Comparison of ENCODE assay signal across 15 cellular contexts in genomic region chr6:105015482-105015881, GRCh38. TPM values are rescaled to one million over a fixed set of nuclear protein-coding genes. Genes with fewer than 3 reads are reported as not detected.
A peak's percentile ranks its signal among the peaks of the same experiment; 100 is the strongest.
DNase-seq lines count a peak whose midpoint lies in the region; ATAC-seq and TF ChIP-seq lines count a peak whose summit lies in the region.
"Had no signal": no experiment of that assay in that cellular context is flagged by ENCODE, and none has a peak within 500 bp of the region (broad histone marks: within the 10 kb centered on the region; RNA-seq: fewer than 3 reads in every experiment).

No MANE protein-coding gene starts in this region.

- no peaks in the 10 kb centered on the region for H3K27me3 ChIP-seq in SK-N-SH (ENCODE audit: insufficient read depth)

- 9% methylated on average over 2 of the region's 2 CpGs for WGBS in SK-N-SH (ENCODE audit: low lambda C conversion rate)

- H3K4me3 ChIP-seq in SK-N-SH (ENCODE audit: low read depth in 2 of 2, low read length in 1 of 2) (peak overlapping the region in 1 of 2 experiments; percentile 7; a peak in 1 of 4 replicates), fibroblast of villous mesenchyme (ENCODE audit: low read depth, low read length) (no peak overlapping the region), skeletal muscle cell (ENCODE audit: low read depth, low read length) (no peak overlapping the region)
- H3K4me3 ChIP-seq: K562, mucosa of descending colon had no signal

- H3K9ac ChIP-seq in SK-N-SH: peak overlapping the region; percentile 37; the same call in 1 of the 2 replicates

- TF ChIP-seq CTCF in SK-N-SH (IDR thresholded peaks at IDR 0.05) (no peak), fibroblast of villous mesenchyme (IDR thresholded peaks at IDR 0.05; ENCODE audit: insufficient read depth, low read depth, low read length) (no peak)

- TF ChIP-seq EP300 in SK-N-SH (IDR thresholded peaks at IDR 0.05; ENCODE audit: borderline replicate concordance in 1 of 2, low read depth in 1 of 2, low read length in 1 of 2): peak in 1 of 2 experiments; percentile 67; a peak in 2 of 4 replicates

- peak; percentile 51 for DNase-seq in GM03348 (ENCODE audit: low spot score)
- DNase-seq in SK-N-SH: no peak
- DNase-seq in fibroblast of villous mesenchyme (ENCODE audit: low read depth): peak; percentile 57
- peak; percentile 27 for DNase-seq in skeletal muscle cell (ENCODE audit: low read depth)
- DNase-seq in NAMALWA (ENCODE audit: low spot score): no peak
- no peak for DNase-seq in NOMO-1 treated with DMSO at 0.1 percent for 48 hours (lab: John Stamatoyannopoulos, UW; ENCODE audit: unreplicated experiment)
- DNase-seq in NCI-H2107 treated with DMSO at 0.1 percent for 48 hours (lab: John Stamatoyannopoulos, UW; ENCODE audit: unreplicated experiment): no peak
- DNase-seq: COR-L47; mucosa of descending colon; NCI-H1694 treated with DMSO at 0.1 percent for 48 hours; NCI-H748 treated with DMSO at 0.1 percent for 48 hours; stimulated activated naive CD8-positive, alpha-beta T cell treated with anti-CD3 and anti-CD28 coated beads, Interleukin-15, Interleukin-2, amounts not matched to agents 100 U/mL and 50 U/mL, for 24 hours had no signal

- H2AFZ ChIP-seq in SK-N-SH (ENCODE audit: low read depth): peak overlapping the region; percentile 71; the same call in 1 of the 2 replicates

- no peaks in the 10 kb centered on the region for H3K9me2 ChIP-seq in SK-N-SH

- H4K20me1 ChIP-seq in SK-N-SH (ENCODE audit: insufficient read depth): no peaks in the 10 kb centered on the region

- no peaks in the 10 kb centered on the region for H3K79me2 ChIP-seq in SK-N-SH (ENCODE audit: insufficient read depth)

- H3K9me3 ChIP-seq in SK-N-SH: no peaks in the 10 kb centered on the region
- H3K9me3 ChIP-seq: mucosa of descending colon had no signal

- H3K4me1 ChIP-seq in SK-N-SH (ENCODE audit: control insufficient read depth in 1 of 2, insufficient read depth in 2 of 2, low read depth in 1 of 2, low read length in 1 of 2): peaks cover 0 to 7% of the 10 kb centered on the region in 2 experiments; a peak in 1 of 4 replicates

- peak overlapping the region; percentile 59 to 60; a peak in 3 of 4 replicates for H3K27ac ChIP-seq in SK-N-SH (ENCODE audit: low read depth in 2 of 2, low read length in 1 of 2)

- no peak for ATAC-seq in GM18520 (IDR thresholded peaks at IDR 0.05; ENCODE audit: unreplicated experiment)
- ATAC-seq: K562; mucosa of descending colon; stimulated activated naive CD8-positive, alpha-beta T cell treated with anti-CD3 and anti-CD28 coated beads, Interleukin-15, Interleukin-2, amounts not matched to agents 100 U/mL and 50 U/mL, for 24 hours had no signal

- POLR2A ChIA-PET in SK-N-SH (lab: Yijun Ruan, JAX): no interaction called here

- no peak for TF ChIP-seq RAD21 in SK-N-SH (IDR thresholded peaks at IDR 0.05; ENCODE audit: low read length)

- CTCF ChIA-PET in SK-N-SH (lab: Yijun Ruan, JAX): interaction anchor here (0.6 to 1.6 kb wide), 8 partner anchors 8 to 416 kb away, joined by 3 to 6 read pairs (median 3); no protein-coding TSS in a partner anchor

- H3K4me2 ChIP-seq in SK-N-SH: 0 out of 2 replicates have a peak overlapping the region, but pooled peaks have one; percentile 0

- no peaks in the 10 kb centered on the region for H3K36me3 ChIP-seq in SK-N-SH (replicated peaks in 1 of 2; ENCODE audit: control insufficient read depth in 1 of 2, insufficient read depth in 2 of 2, low read length in 1 of 2)

- H3F3A ChIP-seq in SK-N-SH (replicated peaks; ENCODE audit: insufficient read depth): peaks cover 9% of the 10 kb centered on the region

TF ChIP-seq in SK-N-SH, 30 proteins besides CTCF, POLR2A, EP300 and RAD21:
- no peak for TF ChIP-seq FOXJ3 (CRISPR knock-in tag; IDR thresholded peaks at IDR 0.05)
- TF ChIP-seq TEAD4 (IDR thresholded peaks at IDR 0.05; ENCODE audit: borderline replicate concordance, insufficient read depth): peak; percentile 36; the same call in 1 of the 2 replicates
- TF ChIP-seq JUND (IDR thresholded peaks at IDR 0.05): peak; percentile 81
- peak; percentile 80 for TF ChIP-seq TCF12 (IDR thresholded peaks at IDR 0.05)
- peak; percentile 12; the same call in 1 of the 2 replicates for TF ChIP-seq PBX3 (IDR thresholded peaks at IDR 0.05)
- TF ChIP-seq FOSL2 (IDR thresholded peaks at IDR 0.05; ENCODE audit: borderline replicate concordance, low read depth): peak; percentile 44; the same call in 1 of the 2 replicates
TF ChIP-seq in SK-N-SH: peak in this region for 5.

RNA-seq across cellular contexts. Expression of gene LIN28B, which starts 58.6 kb away (rescaled TPM):
- polyA plus RNA-seq in SK-N-SH (2012; rRNA removed): 0.67 and 0.91 TPM in 2 replicates
- polyA plus RNA-seq in SK-N-SH (2012; cell fraction: cytosol; rRNA removed): 1.0 and 1.1 TPM in 2 replicates
- 0.53 and 1.1 TPM in 2 replicates for polyA plus RNA-seq in SK-N-SH (2012; cell fraction: nucleus; rRNA removed)
- total RNA-seq in fibroblast of villous mesenchyme: 5.6 and 7.4 TPM in 2 replicates
- total RNA-seq: mucosa of descending colon had no signal
- polyA plus RNA-seq: esophagus had no signal

Comparison
In these comparisons a context has a peak if more than half of its experiments do, and no peak if none do; other contexts are left out.
1. DNase-seq: peak in GM03348 (single experiment), fibroblast of villous mesenchyme (single experiment) and skeletal muscle cell (single experiment); none in SK-N-SH (single experiment), NAMALWA (single experiment), NOMO-1 treated with DMSO at 0.1 percent for 48 hours (single experiment) and NCI-H2107 treated with DMSO at 0.1 percent for 48 hours (single experiment).